In the genomic region with DNA sequence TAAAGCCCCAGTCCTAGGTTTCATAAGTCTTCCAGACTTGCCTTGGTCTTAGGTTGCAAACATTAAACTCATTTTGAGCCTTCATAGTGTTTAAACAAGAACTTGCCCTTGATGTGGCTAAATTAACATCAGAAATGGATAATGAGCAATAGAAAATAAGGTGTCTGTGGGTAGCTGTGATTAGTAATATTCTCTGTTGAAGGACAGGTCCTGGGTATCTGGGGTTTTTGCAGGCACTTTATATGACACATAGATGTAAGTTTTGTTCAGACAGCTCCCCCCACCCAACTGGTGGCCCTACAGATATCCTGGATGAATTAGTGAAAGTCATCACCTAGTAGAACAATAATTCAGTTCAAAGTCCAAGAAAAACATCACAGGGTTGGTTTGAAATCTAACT, we compare ENCODE assay signal across 29 cellular contexts.
"Had no signal": no experiment of that assay in that cellular context is flagged by ENCODE, and none has a peak within 500 bp of the region (broad histone marks: within the 10 kb centered on the region; RNA-seq: fewer than 3 reads in every experiment).

No MANE protein-coding gene starts in this region.

- DNase-seq: activated CD4-positive, alpha-beta memory T cell treated with anti-CD3 and anti-CD28 coated beads, Interleukin-2, amount 10 ng/mL, durations not matched to agents 7 days and 5 days; activated CD4-positive, alpha-beta T cell treated with anti-CD3 and anti-CD28 coated beads for 1 hour; activated CD4-positive, alpha-beta T cell treated with anti-CD3 and anti-CD28 coated beads for 48 hours; activated gamma-delta T cell; activated naive CD4-positive, alpha-beta T cell treated with anti-CD3 and anti-CD28 coated beads for 36 hours; activated T-cell treated with anti-CD3 and anti-CD28 coated beads, Interleukin-2, amount 50 U/mL, for 72 hours; amygdala; IMR-90; NCI-H1105; NCI-H1417 treated with DMSO at 0.1 percent for 48 hours; NCI-H187 treated with DMSO at 0.1 percent for 48 hours; NCI-H2081; NCI-H2171 treated with DMSO at 0.1 percent for 48 hours; NCI-H2227 treated with DMSO at 0.1 percent for 48 hours; NCI-H446; NCI-H510A treated with DMSO at 0.1 percent for 48 hours; NCI-H69; SHP77; SJCRH30; T1000 had no signal

- H3K9me3 Mint-ChIP-seq: activated CD4-positive, alpha-beta memory T cell treated with anti-CD3 and anti-CD28 coated beads, Interleukin-2, amount 10 ng/mL, durations not matched to agents 7 days and 5 days; activated naive CD4-positive, alpha-beta T cell treated with anti-CD3 and anti-CD28 coated beads for 36 hours; activated T-helper 2 cell treated with anti-CD3 and anti-CD28 coated beads, Interferon-gamma antibody, Interleukin-2, Interleukin-4, amounts not matched to agents 10 μg/mL and 5 μg/mL and 100 μg/mL, durations not matched to agents 14 hours and 24 hours and 36 hours; central memory CD8-positive, alpha-beta T cell had no signal

- H3K4me3 ChIP-seq: ascending aorta, cardiac muscle cell, K562, SJCRH30, SK-N-MC had no signal

- H3K36me3 ChIP-seq: ascending aorta, cardiac muscle cell, SJCRH30 had no signal

- H3K4me1 Mint-ChIP-seq: activated CD4-positive, alpha-beta memory T cell treated with anti-CD3 and anti-CD28 coated beads, Interleukin-2, amount 10 ng/mL, durations not matched to agents 7 days and 5 days; central memory CD8-positive, alpha-beta T cell had no signal

- H3K4me1 ChIP-seq: SJCRH30 had no signal

- ATAC-seq: K562, Panc1, WTC11 had no signal

- H3K4me3 Mint-ChIP-seq: activated CD4-positive, alpha-beta memory T cell treated with anti-CD3 and anti-CD28 coated beads, Interleukin-2, amount 10 ng/mL, durations not matched to agents 7 days and 5 days; activated naive CD4-positive, alpha-beta T cell treated with anti-CD3 and anti-CD28 coated beads for 36 hours; activated naive CD8-positive, alpha-beta T cell; activated T-cell treated with anti-CD3 and anti-CD28 coated beads, Interleukin-2, amount 50 U/mL, for 72 hours; central memory CD8-positive, alpha-beta T cell; WTC11 had no signal

- H3K36me3 Mint-ChIP-seq: WTC11 had no signal

- H3K27ac Mint-ChIP-seq: activated CD4-positive, alpha-beta memory T cell treated with anti-CD3 and anti-CD28 coated beads, Interleukin-2, amount 10 ng/mL, durations not matched to agents 7 days and 5 days; activated naive CD4-positive, alpha-beta T cell treated with anti-CD3 and anti-CD28 coated beads for 36 hours; activated naive CD8-positive, alpha-beta T cell; activated T-cell treated with anti-CD3 and anti-CD28 coated beads, Interleukin-2, amount 50 U/mL, for 72 hours; activated T-helper 2 cell treated with anti-CD3 and anti-CD28 coated beads, Interferon-gamma antibody, Interleukin-2, Interleukin-4, amounts not matched to agents 10 μg/mL and 5 μg/mL and 100 μg/mL, durations not matched to agents 14 hours and 24 hours and 36 hours; WTC11 had no signal

- H3K27me3 ChIP-seq: ascending aorta, cardiac muscle cell had no signal

- H3K9me3 ChIP-seq: ascending aorta had no signal

- H3K27me3 Mint-ChIP-seq: activated naive CD8-positive, alpha-beta T cell; central memory CD8-positive, alpha-beta T cell had no signal

- H3K27ac ChIP-seq: ascending aorta, cardiac muscle cell, SJCRH30, SK-N-MC had no signal
